Comparison of ENCODE assay signal across 28 cellular contexts in genomic region chr11:57403176-57404147, GRCh38. TPM values are rescaled to one million over a fixed set of nuclear protein-coding genes. Genes with fewer than 3 reads are reported as not detected.
A peak's percentile ranks its signal among the peaks of the same experiment; 100 is the strongest.
DNase-seq lines count a peak whose midpoint lies in the region; ATAC-seq and TF ChIP-seq lines count a peak whose summit lies in the region.
"Had no signal": no experiment of that assay in that cellular context is flagged by ENCODE, and none has a peak within 500 bp of the region (broad histone marks: within the 10 kb centered on the region; RNA-seq: fewer than 3 reads in every experiment).

No MANE protein-coding gene starts in this region.

- no peak overlapping the region for H3K4me3 Mint-ChIP-seq in activated naive CD4-positive, alpha-beta T cell treated with anti-CD3 and anti-CD28 coated beads, Interleukin-2, amount 50 U/mL, for 24 hours
- no peak overlapping the region for H3K4me3 Mint-ChIP-seq in activated T-helper 17 cell treated with anti-CD3 and anti-CD28 coated beads, Interleukin-2, amount 50 U/mL, for 72 hours
- H3K4me3 Mint-ChIP-seq: activated naive CD8-positive, alpha-beta T cell treated with anti-CD3 and anti-CD28 coated beads, Interleukin-2, amount 10 ng/mL, durations not matched to agents 7 days and 5 days; activated T-helper 1 cell treated with anti-CD3 and anti-CD28 coated beads, Interleukin-12 subunit alpha, Interleukin-12 subunit beta, Interleukin-2, Interleukin-4 antibody, amounts not matched to agents 30 ng/mL and 10 ng/mL and 1 ng/mL, durations not matched to agents 14 hours and 24 hours and 36 hours; nephron progenitor cell; T-helper 1 cell treated with Interleukin-12 subunit alpha and Interleukin-12 subunit beta and Interleukin-4 antibody, amounts not matched to agents 30 μg/mL and 1 μg/mL, for 36 hours had no signal

- peak overlapping the region; percentile 81 for H3K27ac Mint-ChIP-seq in activated naive CD4-positive, alpha-beta T cell treated with anti-CD3 and anti-CD28 coated beads, Interleukin-2, amount 50 U/mL, for 24 hours
- peak overlapping the region; percentile 47 for H3K27ac Mint-ChIP-seq in activated T-helper 17 cell treated with anti-CD3 and anti-CD28 coated beads, Interleukin-2, amount 50 U/mL, for 72 hours
- H3K27ac Mint-ChIP-seq: activated naive CD8-positive, alpha-beta T cell treated with anti-CD3 and anti-CD28 coated beads, Interleukin-2, amount 10 ng/mL, durations not matched to agents 7 days and 5 days; activated T-helper 1 cell treated with anti-CD3 and anti-CD28 coated beads, Interleukin-12 subunit alpha, Interleukin-12 subunit beta, Interleukin-2, Interleukin-4 antibody, amounts not matched to agents 30 ng/mL and 10 ng/mL and 1 ng/mL, durations not matched to agents 14 hours and 24 hours and 36 hours; nephron progenitor cell; T-helper 1 cell treated with Interleukin-12 subunit alpha and Interleukin-12 subunit beta and Interleukin-4 antibody, amounts not matched to agents 30 μg/mL and 1 μg/mL, for 36 hours had no signal

- H3K27me3 Mint-ChIP-seq in activated naive CD4-positive, alpha-beta T cell treated with anti-CD3 and anti-CD28 coated beads, Interleukin-2, amount 50 U/mL, for 24 hours: no peaks in the 10 kb centered on the region
- H3K27me3 Mint-ChIP-seq in activated T-helper 17 cell treated with anti-CD3 and anti-CD28 coated beads, Interleukin-2, amount 50 U/mL, for 72 hours: no peaks in the 10 kb centered on the region
- H3K27me3 Mint-ChIP-seq: activated naive CD8-positive, alpha-beta T cell treated with anti-CD3 and anti-CD28 coated beads, Interleukin-2, amount 10 ng/mL, durations not matched to agents 7 days and 5 days had no signal

- peaks cover 37% of the 10 kb centered on the region for H3K4me1 Mint-ChIP-seq in activated naive CD4-positive, alpha-beta T cell treated with anti-CD3 and anti-CD28 coated beads, Interleukin-2, amount 50 U/mL, for 24 hours
- peaks cover 35% of the 10 kb centered on the region for H3K4me1 Mint-ChIP-seq in activated T-helper 17 cell treated with anti-CD3 and anti-CD28 coated beads, Interleukin-2, amount 50 U/mL, for 72 hours
- H3K4me1 Mint-ChIP-seq: nephron progenitor cell had no signal

- no peaks in the 10 kb centered on the region for H3K9me3 ChIP-seq in upper lobe of right lung
- H3K9me3 ChIP-seq: Caco-2, HAP-1, mucosa of descending colon, Peyer's patch, right lobe of liver, transverse colon had no signal

- peaks cover 26% of the 10 kb centered on the region for H3K36me3 Mint-ChIP-seq in activated naive CD4-positive, alpha-beta T cell treated with anti-CD3 and anti-CD28 coated beads, Interleukin-2, amount 50 U/mL, for 24 hours
- H3K36me3 Mint-ChIP-seq in activated T-helper 17 cell treated with anti-CD3 and anti-CD28 coated beads, Interleukin-2, amount 50 U/mL, for 72 hours (ENCODE audit: low read depth): peaks cover 60% of the 10 kb centered on the region

- DNase-seq in activated naive CD4-positive, alpha-beta T cell treated with Interleukin-2 at 50 U/mL for 16 hours: no peak
- no peak for DNase-seq in upper lobe of right lung
- DNase-seq in SIG-M5 (lab: John Stamatoyannopoulos, UW): no peak
- no peak for DNase-seq in SW 1271 (lab: John Stamatoyannopoulos, UW)
- DNase-seq: activated CD4-positive, alpha-beta T cell treated with anti-CD3 and anti-CD28 coated beads for 48 hours; activated naive CD8-positive, alpha-beta T cell treated with anti-CD3 and anti-CD28 coated beads, Interleukin-2, amount 10 ng/mL, durations not matched to agents 7 days and 5 days; Caco-2; central memory CD4-positive, alpha-beta T cell; DND-41; IMR-90; mucosa of descending colon; nephron progenitor cell; Peyer's patch; right lobe of liver; transverse colon had no signal

- no peak overlapping the region for H3K27ac ChIP-seq in upper lobe of right lung
- H3K27ac ChIP-seq: Peyer's patch, right lobe of liver, transverse colon had no signal

- no peak for TF ChIP-seq CTCF in upper lobe of right lung (IDR thresholded peaks at IDR 0.05)

- H3K36me3 ChIP-seq in upper lobe of right lung: peaks cover 17% of the 10 kb centered on the region
- H3K36me3 ChIP-seq: transverse colon had no signal

- H3K9me3 Mint-ChIP-seq in activated naive CD4-positive, alpha-beta T cell treated with anti-CD3 and anti-CD28 coated beads, Interleukin-2, amount 50 U/mL, for 24 hours: no peaks in the 10 kb centered on the region
- H3K9me3 Mint-ChIP-seq in activated T-helper 17 cell treated with anti-CD3 and anti-CD28 coated beads, Interleukin-2, amount 50 U/mL, for 72 hours: no peaks in the 10 kb centered on the region
- H3K9me3 Mint-ChIP-seq: activated naive CD8-positive, alpha-beta T cell treated with anti-CD3 and anti-CD28 coated beads, Interleukin-2, amount 10 ng/mL, durations not matched to agents 7 days and 5 days; activated T-helper 1 cell treated with anti-CD3 and anti-CD28 coated beads, Interleukin-12 subunit alpha, Interleukin-12 subunit beta, Interleukin-2, Interleukin-4 antibody, amounts not matched to agents 30 ng/mL and 10 ng/mL and 1 ng/mL, durations not matched to agents 14 hours and 24 hours and 36 hours; nephron progenitor cell; T-helper 1 cell treated with Interleukin-12 subunit alpha and Interleukin-12 subunit beta and Interleukin-4 antibody, amounts not matched to agents 30 μg/mL and 1 μg/mL, for 36 hours had no signal

- ATAC-seq in HG02885 (IDR thresholded peaks at IDR 0.05; ENCODE audit: poor library complexity, unreplicated experiment) (peak; percentile 41), upper lobe of right lung (peak; percentile 21), HG03039 (IDR thresholded peaks at IDR 0.05; ENCODE audit: unreplicated experiment) (no peak)
- no peak for ATAC-seq in activated T-helper 17 cell treated with anti-CD3 and anti-CD28 coated beads, Interleukin-2, amount 50 U/mL, for 72 hours (replicated peaks)
- ATAC-seq: mucosa of descending colon had no signal

- no peak overlapping the region for H3K4me3 ChIP-seq in upper lobe of right lung
- H3K4me3 ChIP-seq: HAP-1, mucosa of descending colon, Peyer's patch, right lobe of liver, transverse colon had no signal

- intact Hi-C loops in upper lobe of right lung (cut with DNase I): no loop called here

- peaks cover 21% of the 10 kb centered on the region for H3K4me1 ChIP-seq in upper lobe of right lung
- H3K4me1 ChIP-seq: HAP-1, Peyer's patch had no signal

- H3K27me3 ChIP-seq in upper lobe of right lung: no peaks in the 10 kb centered on the region
- H3K27me3 ChIP-seq: Peyer's patch, right lobe of liver, transverse colon had no signal

RNA-seq across cellular contexts. Expression of gene PRG2, which starts 13.0 kb away (rescaled TPM):
- 1 to 10 TPM; 2.2 to 6.2 TPM for total RNA-seq in activated T-helper 17 cell treated with anti-CD3 and anti-CD28 coated beads, Interleukin-2, amount 50 U/mL, for 72 hours
- total RNA-seq in upper lobe of right lung: not detected
- total RNA-seq: A673; activated T-helper 1 cell treated with anti-CD3 and anti-CD28 coated beads, Interleukin-12 subunit alpha, Interleukin-12 subunit beta, Interleukin-2, Interleukin-4 antibody, amounts not matched to agents 30 ng/mL and 10 ng/mL and 1 ng/mL, durations not matched to agents 14 hours and 24 hours and 36 hours; astrocyte; Caco-2; glomerular endothelial cell; IMR-90; NCI-H460; Peyer's patch; transverse colon had no signal

RNA-seq across cellular contexts. Expression of gene PRG3, which starts 22.5 kb away (rescaled TPM):
- total RNA-seq in activated T-helper 17 cell treated with anti-CD3 and anti-CD28 coated beads, Interleukin-2, amount 50 U/mL, for 72 hours: not detected
- total RNA-seq in upper lobe of right lung: not detected
- total RNA-seq: A673; activated naive CD8-positive, alpha-beta T cell treated with anti-CD3 and anti-CD28 coated beads, Interleukin-2, amount 10 ng/mL, durations not matched to agents 7 days and 5 days; activated T-helper 1 cell treated with anti-CD3 and anti-CD28 coated beads, Interleukin-12 subunit alpha, Interleukin-12 subunit beta, Interleukin-2, Interleukin-4 antibody, amounts not matched to agents 30 ng/mL and 10 ng/mL and 1 ng/mL, durations not matched to agents 14 hours and 24 hours and 36 hours; astrocyte; Caco-2; endothelial cell of umbilical vein; glomerular endothelial cell; IMR-90; lower leg skin; mucosa of descending colon; NCI-H460; Peyer's patch; right lobe of liver; transverse colon had no signal

RNA-seq across cellular contexts. Expression of gene SLC43A3, which starts 23.5 kb away (rescaled TPM):
- 100 to 1,000 TPM; 346 to 386 TPM for total RNA-seq in activated T-helper 17 cell treated with anti-CD3 and anti-CD28 coated beads, Interleukin-2, amount 50 U/mL, for 72 hours
- 117 TPM for total RNA-seq in upper lobe of right lung
- total RNA-seq: Caco-2, NCI-H460 had no signal

RNA-seq across cellular contexts. Expression of gene RTN4RL2, which starts 56.9 kb away (rescaled TPM):
- under 1 TPM; 0.22 to 0.82 TPM for total RNA-seq in activated T-helper 17 cell treated with anti-CD3 and anti-CD28 coated beads, Interleukin-2, amount 50 U/mL, for 72 hours
- 3.2 TPM for total RNA-seq in upper lobe of right lung
- total RNA-seq: activated T-helper 1 cell treated with anti-CD3 and anti-CD28 coated beads, Interleukin-12 subunit alpha, Interleukin-12 subunit beta, Interleukin-2, Interleukin-4 antibody, amounts not matched to agents 30 ng/mL and 10 ng/mL and 1 ng/mL, durations not matched to agents 14 hours and 24 hours and 36 hours; IMR-90 had no signal

Comparison
In these comparisons a context has a peak if more than half of its experiments do, and no peak if none do; other contexts are left out.
1. ATAC-seq: peak in HG02885 (single experiment) and upper lobe of right lung (single experiment); none in activated T-helper 17 cell treated with anti-CD3 and anti-CD28 coated beads, Interleukin-2, amount 50 U/mL, for 72 hours (single experiment) and HG03039 (single experiment).